In genomic region chr2:135853401-135853800, GRCh38 we compare ENCODE assay signal across 25 cellular contexts. TPM values are rescaled to one million over a fixed set of nuclear protein-coding genes. Genes with fewer than 3 reads are reported as not detected.
DNase-seq lines count a peak whose midpoint lies in the region; ATAC-seq, FAIRE-seq and TF ChIP-seq lines count a peak whose summit lies in the region.
"Had no signal": no experiment of that assay in that cellular context is flagged by ENCODE, and none has a peak within 500 bp of the region (broad histone marks: within the 10 kb centered on the region; RNA-seq: fewer than 3 reads in every experiment).

No MANE protein-coding gene starts in this region.

- H3K9me3 ChIP-seq in A549 (no peaks in the 10 kb centered on the region), DND-41 (ENCODE audit: insufficient read depth, low read length, severe bottlenecking) (no peaks in the 10 kb centered on the region), upper lobe of right lung (no peaks in the 10 kb centered on the region)
- H3K9me3 ChIP-seq: BLaER1 treated with 17β-estradiol and CSF1 and Interleukin-3, amounts not matched to agents 10 nM and 100 nM; Caco-2 had no signal

- no peak for DNase-seq in activated T-cell treated with anti-CD3 and anti-CD28 coated beads, Interleukin-2, amount 50 U/mL, for 72 hours
- no peak for DNase-seq in activated T-cell treated with anti-CD3 and anti-CD28 coated beads, Interleukin-2, amount 50 U/mL, for 24 hours
- DNase-seq in A549 (ENCODE audit: low read depth in 1 of 2, low spot score in 1 of 2) (no peak), DND-41 (no peak), progenitor cell of endocrine pancreas (ENCODE audit: low spot score, unreplicated experiment) (no peak), GM10266 (ENCODE audit: extremely low spot score) (no peak), upper lobe of right lung (no peak)
- DNase-seq: 8988T; AML-193; Caco-2; Calu3; CD4-positive, alpha-beta T cell; CD8-positive, alpha-beta T cell; DMS79 treated with DMSO at 0.1 percent for 48 hours; EL; GDM1 had no signal

- TF ChIP-seq RAD21 in A549 (conservative IDR thresholded peaks at IDR 0.05 in 1 of 2, IDR thresholded peaks at IDR 0.05 in 1 of 2): no peak

- H3K9me3 Mint-ChIP-seq in activated T-cell treated with anti-CD3 and anti-CD28 coated beads, Interleukin-2, amount 50 U/mL, for 72 hours: no peaks in the 10 kb centered on the region
- no peaks in the 10 kb centered on the region for H3K9me3 Mint-ChIP-seq in activated T-cell treated with anti-CD3 and anti-CD28 coated beads, Interleukin-2, amount 50 U/mL, for 24 hours
- H3K9me3 Mint-ChIP-seq in progenitor cell of endocrine pancreas (ENCODE audit: low read depth): no peaks in the 10 kb centered on the region
- H3K9me3 Mint-ChIP-seq: CD4-positive, alpha-beta T cell; CD8-positive, alpha-beta T cell had no signal

- no peak for ATAC-seq in activated T-cell treated with anti-CD3 and anti-CD28 coated beads, Interleukin-2, amount 50 U/mL, for 72 hours (replicated peaks in 1 of 2)
- ATAC-seq in A549 (no peak), DND-41 (ENCODE audit: insufficient read depth, low read depth) (no peak), upper lobe of right lung (no peak)
- ATAC-seq: CD8-positive, alpha-beta T cell had no signal

- H3K9ac ChIP-seq in DND-41 (ENCODE audit: low read depth, low read length): no peak overlapping the region
- H3K9ac ChIP-seq: BLaER1 treated with 17β-estradiol and CSF1 and Interleukin-3, amounts not matched to agents 10 nM and 100 nM had no signal

- H3K27me3 ChIP-seq in DND-41 (ENCODE audit: insufficient read depth, low read length, poor library complexity) (no peaks in the 10 kb centered on the region), upper lobe of right lung (no peaks in the 10 kb centered on the region)
- H3K27me3 ChIP-seq: BLaER1 treated with 17β-estradiol and CSF1 and Interleukin-3, amounts not matched to agents 10 nM and 100 nM had no signal

- H3K27me3 Mint-ChIP-seq in activated T-cell treated with anti-CD3 and anti-CD28 coated beads, Interleukin-2, amount 50 U/mL, for 72 hours (ENCODE audit: low read depth): no peaks in the 10 kb centered on the region
- H3K27me3 Mint-ChIP-seq in activated T-cell treated with anti-CD3 and anti-CD28 coated beads, Interleukin-2, amount 50 U/mL, for 24 hours: no peaks in the 10 kb centered on the region
- H3K27me3 Mint-ChIP-seq in progenitor cell of endocrine pancreas: no peaks in the 10 kb centered on the region
- H3K27me3 Mint-ChIP-seq: B cell; CD4-positive, alpha-beta T cell had no signal

- H3K4me1 ChIP-seq in A549 (no peaks in the 10 kb centered on the region), DND-41 (ENCODE audit: insufficient read depth, low read length) (no peaks in the 10 kb centered on the region), upper lobe of right lung (no peaks in the 10 kb centered on the region)
- H3K4me1 ChIP-seq: BLaER1 treated with 17β-estradiol and CSF1 and Interleukin-3, amounts not matched to agents 10 nM and 100 nM had no signal

- H3K4me2 ChIP-seq in A549: no peak overlapping the region
- no peak overlapping the region for H3K4me2 ChIP-seq in DND-41 (ENCODE audit: insufficient read depth, low read length)
- H3K4me2 ChIP-seq: BLaER1 treated with 17β-estradiol and CSF1 and Interleukin-3, amounts not matched to agents 10 nM and 100 nM had no signal

- H3K4me1 Mint-ChIP-seq in activated T-cell treated with anti-CD3 and anti-CD28 coated beads, Interleukin-2, amount 50 U/mL, for 72 hours (ENCODE audit: low read depth): peaks cover 14% of the 10 kb centered on the region
- H3K4me1 Mint-ChIP-seq in activated T-cell treated with anti-CD3 and anti-CD28 coated beads, Interleukin-2, amount 50 U/mL, for 24 hours (ENCODE audit: low read depth): peaks cover 9% of the 10 kb centered on the region
- peaks cover 7% of the 10 kb centered on the region for H3K4me1 Mint-ChIP-seq in progenitor cell of endocrine pancreas (ENCODE audit: low read depth)
- H3K4me1 Mint-ChIP-seq: B cell had no signal

- TF ChIP-seq EP300 in A549 (IDR thresholded peaks at IDR 0.05): no peak

- peak overlapping the region; percentile 34 for H3K27ac Mint-ChIP-seq in activated T-cell treated with anti-CD3 and anti-CD28 coated beads, Interleukin-2, amount 50 U/mL, for 72 hours
- H3K27ac Mint-ChIP-seq in activated T-cell treated with anti-CD3 and anti-CD28 coated beads, Interleukin-2, amount 50 U/mL, for 24 hours: no peak overlapping the region
- peak overlapping the region; percentile 10 for H3K27ac Mint-ChIP-seq in progenitor cell of endocrine pancreas
- H3K27ac Mint-ChIP-seq: B cell; CD4-positive, alpha-beta T cell; CD8-positive, alpha-beta T cell had no signal

- peaks cover 15 to 69% of the 10 kb centered on the region in 2 donors for H3K36me3 Mint-ChIP-seq in activated T-cell treated with anti-CD3 and anti-CD28 coated beads, Interleukin-2, amount 50 U/mL, for 72 hours (ENCODE audit: insufficient read depth in 2 of 2)
- H3K36me3 Mint-ChIP-seq in activated T-cell treated with anti-CD3 and anti-CD28 coated beads, Interleukin-2, amount 50 U/mL, for 24 hours (ENCODE audit: low read depth): peaks cover 95% of the 10 kb centered on the region
- H3K36me3 Mint-ChIP-seq in progenitor cell of endocrine pancreas (ENCODE audit: insufficient read depth): peaks cover 35% of the 10 kb centered on the region

- H3K4me3 ChIP-seq in A549 (no peak overlapping the region), DND-41 (ENCODE audit: low read depth in 1 of 2, low read length in 2 of 2) (no peak overlapping the region), upper lobe of right lung (no peak overlapping the region)
- H3K4me3 ChIP-seq: BLaER1 treated with 17β-estradiol and CSF1 and Interleukin-3, amounts not matched to agents 10 nM and 100 nM had no signal

- FAIRE-seq in A549 (lab: Jason Lieb, UNC): no peak
- FAIRE-seq: A204.1, D721Med, GM12891, GM19239 had no signal

- no peak for TF ChIP-seq POLR2A in A549 (IDR thresholded peaks at IDR 0.05; ENCODE audit: low read length)

- H3K27ac ChIP-seq in A549: no peak overlapping the region
- H3K27ac ChIP-seq in DND-41 (ENCODE audit: low read length): peak overlapping the region; percentile 25; the same call in 1 of the 2 replicates
- no peak overlapping the region for H3K27ac ChIP-seq in upper lobe of right lung
- H3K27ac ChIP-seq: BLaER1 treated with 17β-estradiol and CSF1 and Interleukin-3, amounts not matched to agents 10 nM and 100 nM; C4-2B had no signal

- intact Hi-C loops in upper lobe of right lung (cut with DNase I): no loop called here

- CTCF ChIA-PET in A549 (lab: Yijun Ruan, JAX): no interaction called here

- H3K79me2 ChIP-seq in DND-41 (ENCODE audit: insufficient read depth, low read length): peaks cover 40% of the 10 kb centered on the region

- H3K36me3 ChIP-seq in DND-41 (ENCODE audit: insufficient read depth, low read length) (peaks cover 98% of the 10 kb centered on the region), upper lobe of right lung (peaks cover 27% of the 10 kb centered on the region)

- POLR2A ChIA-PET in A549 (lab: Yijun Ruan, JAX): no interaction called here

- H4K20me1 ChIP-seq in DND-41 (ENCODE audit: insufficient read depth, low read length): peaks cover 8% of the 10 kb centered on the region; the same call in 1 of the 2 replicates

- H2AFZ ChIP-seq in DND-41 (ENCODE audit: low read depth, low read length): no peak overlapping the region

- H3K4me3 Mint-ChIP-seq in activated T-cell treated with anti-CD3 and anti-CD28 coated beads, Interleukin-2, amount 50 U/mL, for 72 hours: no peak overlapping the region
- H3K4me3 Mint-ChIP-seq in activated T-cell treated with anti-CD3 and anti-CD28 coated beads, Interleukin-2, amount 50 U/mL, for 24 hours: no peak overlapping the region
- no peak overlapping the region for H3K4me3 Mint-ChIP-seq in progenitor cell of endocrine pancreas (ENCODE audit: low read depth)
- H3K4me3 Mint-ChIP-seq: B cell; CD4-positive, alpha-beta T cell; CD8-positive, alpha-beta T cell had no signal

- TF ChIP-seq CTCF in A549 (IDR thresholded peaks at IDR 0.05) (no peak), DND-41 (IDR thresholded peaks at IDR 0.05; ENCODE audit: borderline replicate concordance, extremely low read depth, low read length, poor library complexity, severe bottlenecking) (no peak), progenitor cell of endocrine pancreas (IDR thresholded peaks at IDR 0.05; ENCODE audit: unreplicated experiment) (no peak), GM10266 (IDR thresholded peaks at IDR 0.05; ENCODE audit: control insufficient read depth, insufficient read depth, low read depth, missing control alignments) (no peak), upper lobe of right lung (IDR thresholded peaks at IDR 0.05) (no peak)

TF ChIP-seq in A549, 52 proteins besides CTCF, POLR2A, EP300 and RAD21:
- no peak for TF ChIP-seq PBX3 (IDR thresholded peaks at IDR 0.05)
- TF ChIP-seq ESRRA (IDR thresholded peaks at IDR 0.05; ENCODE audit: borderline replicate concordance, low read length): peak; percentile 82; the same call in 1 of the 2 replicates
- no peak for TF ChIP-seq MAFK (IDR thresholded peaks at IDR 0.05; ENCODE audit: partially characterized antibody)

RNA-seq across cellular contexts. Expression of gene LCT, which starts 16.4 kb away (rescaled TPM):
- under 1 TPM; 0.19 to 0.29 TPM for total RNA-seq in activated T-cell treated with anti-CD3 and anti-CD28 coated beads, Interleukin-2, amount 50 U/mL, for 72 hours
- polyA plus RNA-seq in A549 (2011; rRNA removed) (0.03 and 0.04 TPM in 2 replicates), A549 (2017; fragmentation: RNase III; extraction: RNeasy Plus Mini Kit Qiagen cat#74134 plus additional on column Dnase treatment) (0.01 to 0.05 TPM (median 0.04 TPM) in 3 replicates)
- polyA plus RNA-seq in A549 (2012; cell fraction: cytosol; rRNA removed): 0.05 and 0.07 TPM in 2 replicates
- 0.07 and 0.10 TPM in 2 replicates for polyA plus RNA-seq in A549 (2012; cell fraction: nucleus; rRNA removed)
- polyA minus RNA-seq in A549 (2011; rRNA and poly(A)+ RNA removed): 0.41 and 0.44 TPM in 2 replicates
- total RNA-seq in progenitor cell of endocrine pancreas (0.19 TPM in 1 of 2 replicates, not detected in the other), upper lobe of right lung (not detected)
- total RNA-seq: G401 had no signal
- polyA plus RNA-seq: BJ had no signal

RNA-seq across cellular contexts. Expression of gene MCM6, which starts 22.8 kb away (rescaled TPM):
- total RNA-seq in activated T-cell treated with anti-CD3 and anti-CD28 coated beads, Interleukin-2, amount 50 U/mL, for 72 hours: 100 to 1,000 TPM; 237 to 257 TPM
- polyA plus RNA-seq in A549 (2011; rRNA removed) (53.9 and 59.6 TPM in 2 replicates), A549 (2017; fragmentation: RNase III; extraction: RNeasy Plus Mini Kit Qiagen cat#74134 plus additional on column Dnase treatment) (61.4 to 65.8 TPM (median 63.9 TPM) in 3 replicates)
- 36.0 and 37.3 TPM in 2 replicates for polyA plus RNA-seq in A549 (2012; cell fraction: cytosol; rRNA removed)
- polyA plus RNA-seq in A549 (2012; cell fraction: nucleus; rRNA removed): 22.6 and 34.9 TPM in 2 replicates
- 44.3 and 44.7 TPM in 2 replicates for polyA minus RNA-seq in A549 (2011; rRNA and poly(A)+ RNA removed)
- total RNA-seq in progenitor cell of endocrine pancreas (51.9 and 52.3 TPM in 2 replicates), upper lobe of right lung (8.2 TPM)
